8 cellular contexts compared by ENCODE assay signal in genomic region chr14:49768301-49769121, GRCh38.
A peak's percentile ranks its signal among the peaks of the same experiment; 100 is the strongest.
DNase-seq lines count a peak whose midpoint lies in the region; ATAC-seq, FAIRE-seq and TF ChIP-seq lines count a peak whose summit lies in the region.

No MANE protein-coding gene starts in this region.

- no peaks in the 10 kb centered on the region for H3K27me3 ChIP-seq in iPS DF 6.9 (ENCODE audit: control insufficient read depth, insufficient read depth, low read length)

- no CpG with 5 or more reads among the region's 67 CpGs for WGBS in iPS DF 6.9 (ENCODE audit: insufficient coverage, insufficient read length)

- H3K27ac ChIP-seq in iPS DF 6.9 (ENCODE audit: low read length): no peak overlapping the region

- peaks cover 2% of the 10 kb centered on the region; the same call in 1 of the 2 replicates for H3K4me1 ChIP-seq in iPS DF 6.9 (ENCODE audit: control insufficient read depth, insufficient read depth, low read length)

- no peaks in the 10 kb centered on the region for H3K36me3 ChIP-seq in iPS DF 6.9 (ENCODE audit: control insufficient read depth, insufficient read depth, low read length)

- H3K9me3 ChIP-seq in iPS DF 6.9 (ENCODE audit: control insufficient read depth, insufficient read depth, low read length): no peaks in the 10 kb centered on the region

- peak overlapping the region; percentile 52 for H3K4me3 ChIP-seq in iPS DF 6.9 (ENCODE audit: low read length)
- H3K4me3 ChIP-seq in skeletal muscle cell (ENCODE audit: low read depth, low read length): peak overlapping the region; percentile 82

- TF ChIP-seq RAD21 in Ishikawa (IDR thresholded peaks at IDR 0.05; ENCODE audit: low read depth): no peak

- peak; percentile 35 for ATAC-seq in GM21717 (IDR thresholded peaks at IDR 0.05; ENCODE audit: unreplicated experiment)

- FAIRE-seq in D721Med (lab: Jason Lieb, UNC): no peak

- DNase-seq in EH (ENCODE audit: low read depth) (peak; percentile 63), T1000 (lab: John Stamatoyannopoulos, UW) (peak; percentile 44), astrocyte of the hippocampus (ENCODE audit: low read depth, low spot score) (peak; percentile 76), iPS DF 6.9 (ENCODE audit: low read depth, low spot score) (no peak), skeletal muscle cell (ENCODE audit: low read depth) (peak; percentile 34), D721Med (ENCODE audit: insufficient read length, low spot score) (no peak)

- no peak for TF ChIP-seq EP300 in Ishikawa (IDR thresholded peaks at IDR 0.05; ENCODE audit: borderline replicate concordance)

- no peak for TF ChIP-seq CTCF in D721Med (IDR thresholded peaks at IDR 0.05; ENCODE audit: insufficient read depth, missing control alignments)

TF ChIP-seq in Ishikawa, 13 proteins besides CTCF, POLR2A, EP300 and RAD21:
- TF ChIP-seq MAX (IDR thresholded peaks at IDR 0.05): peak; percentile 68
- TF ChIP-seq CEBPB (IDR thresholded peaks at IDR 0.05): no peak
- TF ChIP-seq REST (IDR thresholded peaks at IDR 0.05; ENCODE audit: low read depth): no peak
- no peak for TF ChIP-seq FOXM1 (IDR thresholded peaks at IDR 0.05; ENCODE audit: borderline replicate concordance, low read depth)
- TF ChIP-seq EGR1 (IDR thresholded peaks at IDR 0.05): no peak
- TF ChIP-seq NFIC (IDR thresholded peaks at IDR 0.05): no peak
- no peak; the same call in 1 of the 2 replicates for TF ChIP-seq TCF12 (IDR thresholded peaks at IDR 0.05; ENCODE audit: low read depth)
- TF ChIP-seq CREB1 (IDR thresholded peaks at IDR 0.05; ENCODE audit: low read depth): no peak; the same call in 1 of the 2 replicates
- TF ChIP-seq ZBTB7A (IDR thresholded peaks at IDR 0.05; ENCODE audit: low read depth): no peak
- TF ChIP-seq YY1 (IDR thresholded peaks at IDR 0.05; ENCODE audit: low read depth): peak; percentile 67
- TF ChIP-seq TAF1 (IDR thresholded peaks at IDR 0.05; ENCODE audit: low read depth): peak; percentile 30; the same call in 1 of the 2 replicates
- TF ChIP-seq, protein P1, sequence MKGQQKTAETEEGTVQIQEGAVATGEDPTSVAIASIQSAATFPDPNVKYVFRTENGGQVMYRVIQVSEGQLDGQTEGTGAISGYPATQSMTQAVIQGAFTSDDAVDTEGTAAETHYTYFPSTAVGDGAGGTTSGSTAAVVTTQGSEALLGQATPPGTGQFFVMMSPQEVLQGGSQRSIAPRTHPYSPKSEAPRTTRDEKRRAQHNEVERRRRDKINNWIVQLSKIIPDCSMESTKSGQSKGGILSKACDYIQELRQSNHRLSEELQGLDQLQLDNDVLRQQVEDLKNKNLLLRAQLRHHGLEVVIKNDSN (IDR thresholded peaks at IDR 0.05): no peak
- no peak; the same call in 1 of the 2 replicates for TF ChIP-seq TEAD4 (IDR thresholded peaks at IDR 0.05)

Comparison
In these comparisons a context has a peak if more than half of its experiments do, and no peak if none do; other contexts are left out.
1. DNase-seq: peak in EH (single experiment), T1000 (single experiment), astrocyte of the hippocampus (single experiment) and skeletal muscle cell (single experiment); none in iPS DF 6.9 (single experiment) and D721Med (single experiment).